8 cellular contexts compared by ENCODE assay signal in genomic region chr19:45496349-45496953, GRCh38. TPM values are rescaled to one million over a fixed set of nuclear protein-coding genes. Genes with fewer than 3 reads are reported as not detected.
DNase-seq lines count a peak whose midpoint lies in the region; ATAC-seq and TF ChIP-seq lines count a peak whose summit lies in the region.

No MANE protein-coding gene starts in this region.

- ATAC-seq in GM19397 (IDR thresholded peaks at IDR 0.05; ENCODE audit: unreplicated experiment), result peak; percentile 12
- ATAC-seq in heart right ventricle, result peak; percentile 13 to 39 (median 30)

- H3K9me3 Mint-ChIP-seq in activated naive CD4-positive, alpha-beta T cell treated with anti-CD3 and anti-CD28 coated beads for 36 hours, result no peaks in the 10 kb centered on the region

- H3K36me3 ChIP-seq in A673 (ENCODE audit: insufficient read depth, low read length, poor library complexity, severe bottlenecking) (no peaks in the 10 kb centered on the region), heart right ventricle (no peaks in the 10 kb centered on the region), prostate gland (no peaks in the 10 kb centered on the region)

- CTCF ChIA-PET in A673 (lab: Charles Lee), result interaction anchor here (0.6 to 1.9 kb wide), 2 partner anchors 11 kb away, joined by 11 to 20 read pairs; no protein-coding TSS in a partner anchor
- CTCF ChIA-PET in activated naive CD4-positive, alpha-beta T cell treated with anti-CD3 and anti-CD28 coated beads for 36 hours (lab: Charles Lee), result interaction anchor here (0.9 to 5.2 kb wide), 3 partner anchors 11 to 57 kb away, joined by 5 to 54 read pairs (median 9); no protein-coding TSS in a partner anchor

- WGBS in heart right ventricle, 2 donors, result 1% methylated on average over 47 to 54 of the region's 54 CpGs
- under 1% methylated on average over 39 of the region's 54 CpGs for WGBS in prostate gland

- H3K4me3 Mint-ChIP-seq in activated naive CD4-positive, alpha-beta T cell treated with anti-CD3 and anti-CD28 coated beads for 36 hours, result peak overlapping the region; percentile 55

- peaks cover 22% of the 10 kb centered on the region for H3K4me1 ChIP-seq in A673 (ENCODE audit: insufficient read depth, low read length, poor library complexity, severe bottlenecking)
- H3K4me1 ChIP-seq in heart right ventricle, result peaks cover 10 to 66% (median 52%) of the 10 kb centered on the region in 9 donors
- no peaks in the 10 kb centered on the region for H3K4me1 ChIP-seq in prostate gland (replicated peaks)

- no peak for TF ChIP-seq POLR2A in prostate gland (IDR thresholded peaks at IDR 0.05)

- peak; percentile 54 for DNase-seq in A673 (ENCODE audit: low spot score)
- peak; percentile 25 for DNase-seq in MV-4-11 (lab: John Stamatoyannopoulos, UW)
- peak; percentile 56 for DNase-seq in activated naive CD4-positive, alpha-beta T cell treated with anti-CD3 and anti-CD28 coated beads for 36 hours
- peak in 1 of 2 donors; percentile 57 for DNase-seq in heart right ventricle
- no peak for DNase-seq in prostate gland (ENCODE audit: low spot score)
- DNase-seq in GF-D8 (lab: John Stamatoyannopoulos, UW), result no peak
- no peak for DNase-seq in NCI-H1048 (lab: John Stamatoyannopoulos, UW)

- no peak overlapping the region for H3K27ac Mint-ChIP-seq in activated naive CD4-positive, alpha-beta T cell treated with anti-CD3 and anti-CD28 coated beads for 36 hours

- intact Hi-C loops in A673 (cut with micrococcal nuclease; ENCODE audit: unreplicated experiment) (no loop called here), heart right ventricle (cut with DNase I) (loop anchor here in 3 of 10 donors (10.0 kb wide), 1 partner anchor 148 kb away; no protein-coding TSS in a partner anchor), prostate gland (cut with DNase I) (no loop called here)
- intact Hi-C loops in activated naive CD4-positive, alpha-beta T cell treated with anti-CD3 and anti-CD28 coated beads for 36 hours (cut with micrococcal nuclease), result loop anchor here (2.0 kb wide), 2 partner anchors 74 to 146 kb away; no protein-coding TSS in a partner anchor

- H3K27me3 Mint-ChIP-seq in activated naive CD4-positive, alpha-beta T cell treated with anti-CD3 and anti-CD28 coated beads for 36 hours (ENCODE audit: low read depth), result peaks cover 27% of the 10 kb centered on the region

- BruUV-seq in A673 (replicated peaks; lab: Mats Ljungman, UMichigan), result no TSS peak

- H3K27me3 ChIP-seq in A673 (replicated peaks; ENCODE audit: insufficient read depth, low read depth, low read length, poor library complexity) (no peaks in the 10 kb centered on the region), heart right ventricle (peaks cover 0 to 52% (median 24%) of the 10 kb centered on the region in 7 donors), prostate gland (replicated peaks; ENCODE audit: insufficient read depth) (no peaks in the 10 kb centered on the region)

- H3K27ac ChIP-seq in A673 (ENCODE audit: low read depth, low read length, poor library complexity, severe bottlenecking), result peak overlapping the region; percentile 23
- peak overlapping the region in 5 of 10 donors; percentile 19 to 68 (median 47) for H3K27ac ChIP-seq in heart right ventricle
- peak overlapping the region in 1 of 2 donors; percentile 25 for H3K27ac ChIP-seq in prostate gland

- H3K9me3 ChIP-seq in A673 (ENCODE audit: low read depth, low read length, poor library complexity, severe bottlenecking), result no peaks in the 10 kb centered on the region
- no peaks in the 10 kb centered on the region for H3K9me3 ChIP-seq in heart right ventricle
- H3K9me3 ChIP-seq in prostate gland, result no peaks in the 10 kb centered on the region

- no peaks in the 10 kb centered on the region for H3K36me3 Mint-ChIP-seq in activated naive CD4-positive, alpha-beta T cell treated with anti-CD3 and anti-CD28 coated beads for 36 hours (ENCODE audit: low read depth)

- H3K4me1 Mint-ChIP-seq in activated naive CD4-positive, alpha-beta T cell treated with anti-CD3 and anti-CD28 coated beads for 36 hours (ENCODE audit: low read depth), result peaks cover 32% of the 10 kb centered on the region

- POLR2A ChIA-PET in A673 (lab: Charles Lee; ENCODE audit: low non-redundant PET), result no interaction called here

- TF ChIP-seq CTCF in A673 (conservative IDR thresholded peaks at IDR 0.05; ENCODE audit: low read depth, low read length) (no peak), heart right ventricle (IDR thresholded peaks at IDR 0.05) (no peak), prostate gland (IDR thresholded peaks at IDR 0.05) (no peak)

- H3K4me3 ChIP-seq in A673 (ENCODE audit: low read depth, low read length, poor library complexity, severe bottlenecking) (peak overlapping the region; percentile 67), heart right ventricle (peak overlapping the region; percentile 44 to 86 (median 73)), prostate gland (peak overlapping the region; percentile 49 to 59)

RNA-seq across cellular contexts. Expression of gene RTN2, which starts 0.4 kb away (rescaled TPM):
- total RNA-seq in A673 (2021), result 6.6 and 9.1 TPM in 2 replicates
- under 1 TPM; 0.69 to 0.84 TPM for total RNA-seq in activated naive CD4-positive, alpha-beta T cell treated with anti-CD3 and anti-CD28 coated beads for 36 hours
- 10 to 100 TPM; 15.9 to 33.7 (median 21.8) TPM for total RNA-seq in heart right ventricle
- 10 to 100 TPM; 11.1 to 13.3 TPM for polyA plus RNA-seq in heart right ventricle
- 10 to 100 TPM in 1 of 2 donors, 1 to 10 TPM in 1; 7.2 to 19.7 TPM for total RNA-seq in prostate gland

RNA-seq across cellular contexts. Expression of gene PPM1N, which starts 1.8 kb away (rescaled TPM):
- total RNA-seq in A673 (2021), result 0.80 and 1.6 TPM in 2 replicates
- 1 to 10 TPM; 2.3 to 2.5 TPM for total RNA-seq in activated naive CD4-positive, alpha-beta T cell treated with anti-CD3 and anti-CD28 coated beads for 36 hours
- 1 to 10 TPM in 1 of 10 donors, under 1 TPM in 4, not detected in 5; 0.32 to 3.6 (median 0.57) TPM for total RNA-seq in heart right ventricle
- polyA plus RNA-seq in heart right ventricle, result under 1 TPM; 0.51 to 0.68 TPM
- total RNA-seq in prostate gland, result 1 to 10 TPM in 1 of 2 donors, under 1 TPM in 1; 0.36 to 1.8 TPM

RNA-seq across cellular contexts. Expression of gene VASP, which starts 10.8 kb away (rescaled TPM):
- total RNA-seq in A673 (2021) (89.6 and 102 TPM in 2 replicates), heart right ventricle (10 to 100 TPM; 24.9 to 78.6 (median 42.3) TPM), prostate gland (100 to 1,000 TPM in 1 of 2 donors, 10 to 100 TPM in 1; 82.7 to 119 TPM)
- total RNA-seq in activated naive CD4-positive, alpha-beta T cell treated with anti-CD3 and anti-CD28 coated beads for 36 hours, result 10 to 100 TPM; 94.5 to 99.6 TPM
- 10 to 100 TPM; 62.3 to 70.0 TPM for polyA plus RNA-seq in heart right ventricle

RNA-seq across cellular contexts. Expression of gene FOSB, which starts 28.7 kb away (rescaled TPM):
- total RNA-seq in A673 (2021) (1.0 and 1.9 TPM in 2 replicates), heart right ventricle (10 to 100 TPM in 2 of 10 donors, 1 to 10 TPM in 7, under 1 TPM in 1; 0.39 to 54.5 (median 4.9) TPM), prostate gland (1 to 10 TPM; 2.5 to 6.4 TPM)
- total RNA-seq in activated naive CD4-positive, alpha-beta T cell treated with anti-CD3 and anti-CD28 coated beads for 36 hours, result 1 to 10 TPM; 8.0 to 8.7 TPM
- polyA plus RNA-seq in heart right ventricle, result 1 to 10 TPM; 2.1 to 5.5 TPM

Comparison
In these comparisons a context has a peak if more than half of its experiments do, and no peak if none do; other contexts are left out.
1. DNase-seq: peak in A673 (single experiment), MV-4-11 (single experiment) and activated naive CD4-positive, alpha-beta T cell treated with anti-CD3 and anti-CD28 coated beads for 36 hours (single experiment); none in prostate gland (single experiment), GF-D8 (single experiment) and NCI-H1048 (single experiment).
2. Peak in every context shown above with its lines, with median percentiles within 50 percentile points of each other: H3K4me3 ChIP-seq.